Comparison of ENCODE assay signal across 11 cellular contexts in the genomic region with DNA sequence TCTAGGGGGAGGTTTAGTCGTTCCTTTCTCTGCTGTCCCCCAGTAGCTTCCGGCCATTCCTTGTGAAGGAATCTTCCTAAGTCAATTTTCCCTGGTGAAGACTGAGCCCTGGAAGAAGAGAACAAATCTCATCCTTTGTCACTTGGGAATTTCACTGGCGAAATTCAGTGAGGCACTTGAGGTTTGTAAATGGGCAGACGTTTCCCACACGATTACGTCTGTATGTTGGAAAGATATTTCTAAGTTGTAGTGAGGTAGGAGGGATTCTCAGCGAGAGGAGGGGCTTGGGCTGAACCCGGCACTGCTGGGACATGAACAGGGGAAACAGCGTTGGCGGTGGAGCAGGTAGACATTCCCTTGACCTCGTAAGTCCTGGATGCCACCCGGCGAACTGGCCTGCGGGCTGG. TPM values are rescaled to one million over a fixed set of nuclear protein-coding genes. Genes with fewer than 3 reads are reported as not detected.
DNase-seq lines count a peak whose midpoint lies in the region; ATAC-seq and TF ChIP-seq lines count a peak whose summit lies in the region.
"Had no signal": no experiment of that assay in that cellular context is flagged by ENCODE, and none has a peak within 500 bp of the region (broad histone marks: within the 10 kb centered on the region; RNA-seq: fewer than 3 reads in every experiment).

No MANE protein-coding gene starts in this region.

- no peak overlapping the region for H3K4me2 ChIP-seq in OCI-LY7 (ENCODE audit: low read length)

- BruUV-seq in OCI-LY7 (replicated peaks; lab: Mats Ljungman, UMichigan): no TSS peak

- H3K36me3 ChIP-seq in OCI-LY7 (ENCODE audit: insufficient read depth, low read length): peaks cover 11% of the 10 kb centered on the region; the same call in 1 of the 2 replicates

- no peak for TF ChIP-seq CTCF in natural killer cell (IDR thresholded peaks at IDR 0.05)
- TF ChIP-seq CTCF in fibroblast of pulmonary artery (IDR thresholded peaks at IDR 0.05; ENCODE audit: low read length, missing control alignments): no peak
- no peak for TF ChIP-seq CTCF in osteocyte (IDR thresholded peaks at IDR 0.05)
- no peak for TF ChIP-seq CTCF in OCI-LY7 (conservative IDR thresholded peaks at IDR 0.05; ENCODE audit: low read length)

- peaks cover 5% of the 10 kb centered on the region for H3K36me3 Mint-ChIP-seq in natural killer cell treated with Interleukin-12 subunit alpha and Interleukin-12 subunit beta and Interleukin-15 and Interleukin-18, amount 100 ng/mL, for 72 hours
- H3K36me3 Mint-ChIP-seq in natural killer cell: no peaks in the 10 kb centered on the region
- peaks cover 3% of the 10 kb centered on the region for H3K36me3 Mint-ChIP-seq in osteocyte (ENCODE audit: unreplicated experiment)

- no peaks in the 10 kb centered on the region for H3K9me3 ChIP-seq in OCI-LY7 (ENCODE audit: low read length)

- CTCF ChIA-PET in OCI-LY7 (lab: Charles Lee; ENCODE audit: unreplicated experiment): no interaction called here

- H3K27ac ChIP-seq in OCI-LY7 (ENCODE audit: low read depth, low read length, poor library complexity, severe bottlenecking): no peak overlapping the region

- peak; percentile 60 for DNase-seq in natural killer cell treated with Interleukin-12 subunit alpha and Interleukin-12 subunit beta and Interleukin-15 and Interleukin-18, amount 100 ng/mL, for 72 hours (ENCODE audit: low spot score)
- DNase-seq in natural killer cell (no peak), fibroblast of pulmonary artery (ENCODE audit: low read depth) (peak; percentile 82), osteocyte (ENCODE audit: extremely low spot score, unreplicated experiment) (no peak), OCI-LY7 (ENCODE audit: low spot score) (no peak), NCI-H1694 (lab: John Stamatoyannopoulos, UW) (no peak), GOT3 (lab: John Stamatoyannopoulos, UW) (no peak)
- DNase-seq: activated CD4-positive, CD25-positive, alpha-beta regulatory T cell; activated T-cell treated with anti-CD3 and anti-CD28 coated beads, Interleukin-2, amount 50 U/mL, for 4 hours; immature natural killer cell had no signal

- no peaks in the 10 kb centered on the region for H3K27me3 Mint-ChIP-seq in natural killer cell treated with Interleukin-12 subunit alpha and Interleukin-12 subunit beta and Interleukin-15 and Interleukin-18, amount 100 ng/mL, for 72 hours
- H3K27me3 Mint-ChIP-seq in natural killer cell (ENCODE audit: low read depth in 2 of 2) (no peaks in the 10 kb centered on the region), osteocyte (ENCODE audit: unreplicated experiment) (no peaks in the 10 kb centered on the region)

- H3K4me3 Mint-ChIP-seq in natural killer cell treated with Interleukin-12 subunit alpha and Interleukin-12 subunit beta and Interleukin-15 and Interleukin-18, amount 100 ng/mL, for 72 hours: no peak overlapping the region
- H3K4me3 Mint-ChIP-seq in natural killer cell: no peak overlapping the region
- peak overlapping the region; percentile 62 for H3K4me3 Mint-ChIP-seq in osteocyte (ENCODE audit: unreplicated experiment)
- H3K4me3 Mint-ChIP-seq: activated T-cell treated with anti-CD3 and anti-CD28 coated beads, Interleukin-2, amount 50 U/mL, for 4 hours; immature natural killer cell had no signal

- H3K9me2 ChIP-seq in OCI-LY7 (ENCODE audit: insufficient read depth, low read length): no peaks in the 10 kb centered on the region

- peak overlapping the region in 1 of 2 donors; percentile 53 for H3K27ac Mint-ChIP-seq in natural killer cell treated with Interleukin-12 subunit alpha and Interleukin-12 subunit beta and Interleukin-15 and Interleukin-18, amount 100 ng/mL, for 72 hours
- H3K27ac Mint-ChIP-seq in natural killer cell (no peak overlapping the region), osteocyte (ENCODE audit: unreplicated experiment) (peak overlapping the region; percentile 92)

- H3K4me3 ChIP-seq in fibroblast of pulmonary artery (replicated peaks; ENCODE audit: low read depth, low read length) (peak overlapping the region; percentile 41), OCI-LY7 (ENCODE audit: low read depth, low read length, poor library complexity, severe bottlenecking) (no peak overlapping the region)

- POLR2A ChIA-PET in OCI-LY7 (lab: Charles Lee): interaction anchor here (1.6 kb wide), 1 partner anchor 8 kb away, joined by 9 read pairs; no protein-coding TSS in a partner anchor

- peaks cover 52% of the 10 kb centered on the region for H3K4me1 ChIP-seq in OCI-LY7 (ENCODE audit: insufficient read depth, low read length, poor library complexity, severe bottlenecking)

- peaks cover 23% of the 10 kb centered on the region; the same call in 1 of the 2 replicates for H3K79me2 ChIP-seq in OCI-LY7 (ENCODE audit: insufficient read depth, low read depth, low read length)

- H3K9me3 Mint-ChIP-seq in natural killer cell treated with Interleukin-12 subunit alpha and Interleukin-12 subunit beta and Interleukin-15 and Interleukin-18, amount 100 ng/mL, for 72 hours: no peaks in the 10 kb centered on the region
- H3K9me3 Mint-ChIP-seq in natural killer cell (no peaks in the 10 kb centered on the region), osteocyte (ENCODE audit: unreplicated experiment) (no peaks in the 10 kb centered on the region)
- H3K9me3 Mint-ChIP-seq: activated T-cell treated with anti-CD3 and anti-CD28 coated beads, Interleukin-2, amount 50 U/mL, for 4 hours; immature natural killer cell had no signal

- H2AFZ ChIP-seq in OCI-LY7 (ENCODE audit: low read length): no peak overlapping the region

- intact Hi-C loops in natural killer cell (cut with micrococcal nuclease): no loop called here
- intact Hi-C loops in OCI-LY7 (cut with micrococcal nuclease; ENCODE audit: unreplicated experiment): loop anchor here (5.0 kb wide), 2 partner anchors 98 to 257 kb away; no protein-coding TSS in a partner anchor

- peaks cover 42 to 55% of the 10 kb centered on the region in 2 donors for H3K4me1 Mint-ChIP-seq in natural killer cell treated with Interleukin-12 subunit alpha and Interleukin-12 subunit beta and Interleukin-15 and Interleukin-18, amount 100 ng/mL, for 72 hours (ENCODE audit: low read depth in 2 of 2)
- peaks cover 42 to 52% of the 10 kb centered on the region in 2 donors for H3K4me1 Mint-ChIP-seq in natural killer cell
- H3K4me1 Mint-ChIP-seq in osteocyte (ENCODE audit: unreplicated experiment): peaks cover 54% of the 10 kb centered on the region

- H4K20me1 ChIP-seq in OCI-LY7 (ENCODE audit: insufficient read depth, low read length): no peaks in the 10 kb centered on the region

- no peak for ATAC-seq in natural killer cell treated with Interleukin-12 subunit alpha and Interleukin-12 subunit beta and Interleukin-15 and Interleukin-18, amount 100 ng/mL, for 72 hours
- no peak for ATAC-seq in natural killer cell
- ATAC-seq in GM18873 (IDR thresholded peaks at IDR 0.05; ENCODE audit: low FRiP score, unreplicated experiment): no peak
- ATAC-seq: activated T-cell treated with anti-CD3 and anti-CD28 coated beads, Interleukin-2, amount 50 U/mL, for 4 hours had no signal

RNA-seq across cellular contexts. Expression of gene GALNT2, which starts 47.2 kb away (rescaled TPM):
- total RNA-seq in natural killer cell treated with Interleukin-12 subunit alpha and Interleukin-12 subunit beta and Interleukin-15 and Interleukin-18, amount 100 ng/mL, for 72 hours: 10 to 100 TPM; 37.7 to 51.5 TPM
- total RNA-seq in natural killer cell: 10 to 100 TPM; 31.2 to 53.6 (median 47.3) TPM
- total RNA-seq in osteocyte: 149 TPM in 2 replicates
- total RNA-seq in OCI-LY7 (2014; rRNA removed; shearing (Covaris generic)): 26.3 and 29.9 TPM in 2 replicates
- 56.4 and 67.3 TPM in 2 replicates for total RNA-seq in OCI-LY7 (2022)

Comparison
In these comparisons a context has a peak if more than half of its experiments do, and no peak if none do; other contexts are left out.
1. DNase-seq: peak in natural killer cell treated with Interleukin-12 subunit alpha and Interleukin-12 subunit beta and Interleukin-15 and Interleukin-18, amount 100 ng/mL, for 72 hours (single experiment) and fibroblast of pulmonary artery (single experiment); none in natural killer cell (single experiment), osteocyte (single experiment), OCI-LY7 (single experiment), NCI-H1694 (single experiment) and GOT3 (single experiment).